Comparison of ENCODE assay signal across 8 cellular contexts in genomic region chr9:112380771-112381181, GRCh38. TPM values are rescaled to one million over a fixed set of nuclear protein-coding genes. Genes with fewer than 3 reads are reported as not detected.
DNase-seq lines count a peak whose midpoint lies in the region; ATAC-seq and TF ChIP-seq lines count a peak whose summit lies in the region.

No MANE protein-coding gene starts in this region.

- H4K5ac ChIP-seq in IMR-90 (ENCODE audit: low read depth, low read length): no peak overlapping the region

- H3K14ac ChIP-seq in IMR-90 (replicated peaks; ENCODE audit: low read depth, low read length): no peak overlapping the region; the same call in 1 of the 2 replicates

- peaks cover 5 to 18% of the 10 kb centered on the region in 2 donors for H3K36me3 Mint-ChIP-seq in CD4-positive, alpha-beta memory T cell
- peaks cover 2% of the 10 kb centered on the region for H3K36me3 Mint-ChIP-seq in activated naive CD8-positive, alpha-beta T cell

- peak in 4 of 5 donors; percentile 6 to 25 (median 10) for DNase-seq in CD4-positive, alpha-beta memory T cell
- DNase-seq in IMR-90: peak; percentile 29
- no peak for DNase-seq in right cardiac atrium
- DNase-seq in NCI-H526 (lab: John Stamatoyannopoulos, UW): no peak

- H4K20me1 ChIP-seq in IMR-90 (ENCODE audit: insufficient read depth, low read length): no peaks in the 10 kb centered on the region

- POLR2A ChIA-PET in CD4-positive, alpha-beta memory T cell (lab: Charles Lee; ENCODE audit: partially characterized antibody): interaction anchor here (1.2 to 2.8 kb wide), 10 partner anchors 34 to 897 kb away, joined by 4 to 40 read pairs (median 10); partner anchors contain the start of genes DNAJC25, ECPAS, GNG10 and KIAA1958
- POLR2A ChIA-PET in IMR-90 (lab: Charles Lee; ENCODE audit: unreplicated experiment): no interaction called here

- CTCF ChIA-PET in CD4-positive, alpha-beta memory T cell (lab: Charles Lee; ENCODE audit: partially characterized antibody): interaction anchor here (1.3 to 2.5 kb wide), 2 partner anchors 49 to 412 kb away, joined by 4 to 12 read pairs; no protein-coding TSS in a partner anchor
- CTCF ChIA-PET in IMR-90 (lab: Yijun Ruan, JAX): interaction anchor here (0.6 kb wide), 1 partner anchor 736 kb away, joined by 4 read pairs; no protein-coding TSS in a partner anchor

- H3K4me2 ChIP-seq in IMR-90 (ENCODE audit: low read depth, low read length): peak overlapping the region; percentile 87

- BruUV-seq in IMR-90 (replicated peaks; lab: Mats Ljungman, UMichigan): TSS peak; percentile 27

- H3K9me1 ChIP-seq in IMR-90 (ENCODE audit: insufficient read depth, low read length): peaks cover 5% of the 10 kb centered on the region

- H2AK5ac ChIP-seq in IMR-90 (ENCODE audit: low read depth, low read length): no peak overlapping the region

- H3K4me3 ChIP-seq in CD4-positive, alpha-beta memory T cell (ENCODE audit: low read length in 2 of 2): peak overlapping the region; percentile 64 to 90
- H3K4me3 ChIP-seq in IMR-90 (ENCODE audit: insufficient read depth, low read depth, low read length): peak overlapping the region; percentile 75
- peak overlapping the region; percentile 72 for H3K4me3 ChIP-seq in right cardiac atrium (ENCODE audit: low read length)
- peak overlapping the region; percentile 58 to 91 (median 70) for H3K4me3 ChIP-seq in skin epidermis

- H2AK9ac ChIP-seq in IMR-90 (replicated peaks; ENCODE audit: low read depth, low read length, poor library complexity): no peak overlapping the region

- no peaks in the 10 kb centered on the region for H3K27me3 Mint-ChIP-seq in CD4-positive, alpha-beta memory T cell
- no peaks in the 10 kb centered on the region for H3K27me3 Mint-ChIP-seq in activated naive CD8-positive, alpha-beta T cell

- peak overlapping the region; percentile 81; the same call in 1 of the 2 replicates for H3K9ac ChIP-seq in IMR-90 (ENCODE audit: low read depth, low read length)

- H3K9me3 Mint-ChIP-seq in CD4-positive, alpha-beta memory T cell: no peaks in the 10 kb centered on the region
- H3K9me3 Mint-ChIP-seq in activated naive CD8-positive, alpha-beta T cell (ENCODE audit: low read depth): no peaks in the 10 kb centered on the region

- no CpG with 5 or more reads among the region's 6 CpGs for WGBS in IMR-90 (ENCODE audit: extremely low coverage in 2 of 2, insufficient read length in 1 of 2), 2 experiments
- 34% methylated on average over 6 of the region's 6 CpGs for WGBS in right cardiac atrium

- peaks cover 23% of the 10 kb centered on the region for H3K4me1 ChIP-seq in CD4-positive, alpha-beta memory T cell (ENCODE audit: insufficient read depth, low read length)
- peaks cover 3% of the 10 kb centered on the region; the same call in 1 of the 2 replicates for H3K4me1 ChIP-seq in IMR-90 (ENCODE audit: control insufficient read depth, insufficient read depth, low read length)
- peaks cover 3% of the 10 kb centered on the region for H3K4me1 ChIP-seq in right cardiac atrium (ENCODE audit: control insufficient read depth, insufficient read depth, low read length)

- peak overlapping the region; percentile 5 to 18; a peak in 2 of 4 replicates for H4K8ac ChIP-seq in IMR-90 (ENCODE audit: low read depth in 2 of 2, low read length in 2 of 2)

- H3K27ac Mint-ChIP-seq in CD4-positive, alpha-beta memory T cell: peak overlapping the region; percentile 72 to 99 (median 95)
- peak overlapping the region; percentile 94 for H3K27ac Mint-ChIP-seq in activated naive CD8-positive, alpha-beta T cell

- TF ChIP-seq RAD21 in IMR-90 (IDR thresholded peaks at IDR 0.05; ENCODE audit: low read length): no peak

- no peak overlapping the region for H2AFZ ChIP-seq in IMR-90 (replicated peaks; ENCODE audit: low read length, poor library complexity)

- H2BK120ac ChIP-seq in IMR-90 (ENCODE audit: low read depth, low read length): peak overlapping the region; percentile 26; the same call in 1 of the 2 replicates

- peak overlapping the region; percentile 14 for H3K4ac ChIP-seq in IMR-90 (ENCODE audit: low read depth, low read length)

- H3K4me3 Mint-ChIP-seq in CD4-positive, alpha-beta memory T cell: peak overlapping the region; percentile 97 to 100 (median 100)
- peak overlapping the region; percentile 100 for H3K4me3 Mint-ChIP-seq in activated naive CD8-positive, alpha-beta T cell

- no peak overlapping the region for H3K18ac ChIP-seq in IMR-90 (ENCODE audit: low read depth, low read length)

- ATAC-seq in IMR-90 (ENCODE audit: low read depth) (no peak), right cardiac atrium (no peak), HG03439 (IDR thresholded peaks at IDR 0.05; ENCODE audit: unreplicated experiment) (no peak), HG02970 (IDR thresholded peaks at IDR 0.05; ENCODE audit: low FRiP score, unreplicated experiment) (no peak)

- 0 out of 2 replicates have a peak overlapping the region, but pooled peaks have one; percentile 62 for H3K23ac ChIP-seq in IMR-90 (ENCODE audit: low read depth, low read length)

- H4K91ac ChIP-seq in IMR-90 (ENCODE audit: insufficient read depth, low read depth, low read length): no peak overlapping the region

- H3K79me1 ChIP-seq in IMR-90 (ENCODE audit: low read depth in 1 of 2, low read length in 2 of 2): peaks cover 17 to 62% of the 10 kb centered on the region in 2 experiments

- peak overlapping the region; percentile 16; the same call in 1 of the 2 replicates for H3K56ac ChIP-seq in IMR-90 (ENCODE audit: extremely low read depth, insufficient read depth, low read length)

- H2BK5ac ChIP-seq in IMR-90 (ENCODE audit: low read depth, low read length, poor library complexity, severe bottlenecking): peak overlapping the region; percentile 87

- no peak for TF ChIP-seq CTCF in IMR-90 (conservative IDR thresholded peaks at IDR 0.05; ENCODE audit: low read depth, low read length)

- H3K9me3 ChIP-seq in CD4-positive, alpha-beta memory T cell (ENCODE audit: control insufficient read depth in 1 of 2, low read length in 2 of 2): no peaks in the 10 kb centered on the region
- H3K9me3 ChIP-seq in IMR-90 (ENCODE audit: control insufficient read depth, insufficient read depth, low read length): no peaks in the 10 kb centered on the region
- no peaks in the 10 kb centered on the region for H3K9me3 ChIP-seq in right cardiac atrium (ENCODE audit: control insufficient read depth, low read length)

- intact Hi-C loops in CD4-positive, alpha-beta memory T cell (cut with micrococcal nuclease): loop anchor here (1.0 to 2.0 kb wide), 3 partner anchors 338 to 484 kb away; partner anchors contain the start of genes INIP, SNX30 and UGCG
- intact Hi-C loops in IMR-90 (cut with micrococcal nuclease): loop anchor here (5.0 kb wide), 1 partner anchor 332 kb away; no protein-coding TSS in a partner anchor
- intact Hi-C loops in right cardiac atrium (cut with DNase I): no loop called here

- in situ Hi-C loops in IMR-90 (cut with MboI; ENCODE audit: low sequenced_read_pairs): no loop called here

- no peak for TF ChIP-seq POLR2A in IMR-90 (IDR thresholded peaks at IDR 0.05; ENCODE audit: low read depth, low read length)

- no peaks in the 10 kb centered on the region for H3K27me3 ChIP-seq in CD4-positive, alpha-beta memory T cell (ENCODE audit: insufficient read depth, low read length)
- H3K27me3 ChIP-seq in IMR-90 (ENCODE audit: control insufficient read depth, insufficient read depth, low read length): no peaks in the 10 kb centered on the region
- no peaks in the 10 kb centered on the region for H3K27me3 ChIP-seq in right cardiac atrium (ENCODE audit: control insufficient read depth, insufficient read depth)

- no peak overlapping the region for H2BK15ac ChIP-seq in IMR-90 (ENCODE audit: low read depth, low read length)

- peaks cover 32 to 65% (median 47%) of the 10 kb centered on the region in 4 donors for H3K4me1 Mint-ChIP-seq in CD4-positive, alpha-beta memory T cell
- peaks cover 46% of the 10 kb centered on the region for H3K4me1 Mint-ChIP-seq in activated naive CD8-positive, alpha-beta T cell (ENCODE audit: low read depth)

- no peaks in the 10 kb centered on the region for H3K36me3 ChIP-seq in CD4-positive, alpha-beta memory T cell (ENCODE audit: insufficient read depth, low read length)
- H3K36me3 ChIP-seq in IMR-90 (ENCODE audit: control insufficient read depth, insufficient read depth, low read length): no peaks in the 10 kb centered on the region

- H3K27ac ChIP-seq in CD4-positive, alpha-beta memory T cell (ENCODE audit: low read depth, low read length): peak overlapping the region; percentile 91
- H3K27ac ChIP-seq in IMR-90 (ENCODE audit: insufficient read depth, low read length): no peak overlapping the region
- H3K27ac ChIP-seq in right cardiac atrium (ENCODE audit: low read length): peak overlapping the region; percentile 72
- peak overlapping the region in 17 of 21 experiments; percentile 87 to 96 (median 94) for H3K27ac ChIP-seq in skin epidermis

- dilution Hi-C loops in IMR-90 (cut with HindIII; ENCODE audit: low sequenced_read_pairs, unreplicated experiment): no loop called here

- H2BK20ac ChIP-seq in IMR-90 (ENCODE audit: low read depth, low read length): no peak overlapping the region

TF ChIP-seq in IMR-90, 13 proteins besides CTCF, POLR2A, EP300 and RAD21 (continues in another document):
- TF ChIP-seq SMC3 (IDR thresholded peaks at IDR 0.05; ENCODE audit: low read depth, low read length) (no peak), MXI1 (IDR thresholded peaks at IDR 0.05; ENCODE audit: borderline replicate concordance, low read depth, low read length) (no peak), MAFK (IDR thresholded peaks at IDR 0.05; ENCODE audit: low read depth, low read length) (no peak), MAZ (IDR thresholded peaks at IDR 0.05; ENCODE audit: borderline replicate concordance, low read depth, low read length) (no peak), RFX5 (IDR thresholded peaks at IDR 0.05; ENCODE audit: low read depth, low read length) (no peak), NFE2L2 (IDR thresholded peaks at IDR 0.05; ENCODE audit: low read depth, low read length) (no peak), FOS (IDR thresholded peaks at IDR 0.05; ENCODE audit: low read depth, low read length) (no peak), CHD1 (IDR thresholded peaks at IDR 0.05; ENCODE audit: low read depth, low read length) (no peak)

RNA-seq across cellular contexts. Expression of gene HSDL2, which starts 0.9 kb away (rescaled TPM):
- total RNA-seq in CD4-positive, alpha-beta memory T cell: 10 to 100 TPM; 12.4 to 15.3 TPM
- polyA plus RNA-seq in CD4-positive, alpha-beta memory T cell: 10 to 100 TPM; 14.8 to 21.7 TPM
- total RNA-seq in IMR-90 (2012; rRNA removed) (58.6 and 65.8 TPM in 2 replicates), right cardiac atrium (100 to 1,000 TPM; 102 to 120 (median 111) TPM)
- polyA plus RNA-seq in IMR-90 (2012; rRNA removed) (13.5 and 17.7 TPM in 2 replicates), right cardiac atrium (87.6 TPM)
- polyA plus RNA-seq in IMR-90 (2012; cell fraction: cytosol; rRNA removed): 4.0 and 4.8 TPM in 2 replicates
- polyA plus RNA-seq in IMR-90 (2012; cell fraction: nucleus; rRNA removed; ENCODE audit: low replicate concordance): 1.0 and 9.3 TPM in 2 replicates

RNA-seq across cellular contexts. Expression of gene PTBP3, which starts 47.4 kb away (rescaled TPM):
- total RNA-seq in CD4-positive, alpha-beta memory T cell: 100 to 1,000 TPM; 133 to 139 TPM
- 10 to 100 TPM; 30.0 to 44.4 TPM for polyA plus RNA-seq in CD4-positive, alpha-beta memory T cell
- total RNA-seq in IMR-90 (2012; rRNA removed): 15.6 and 17.5 TPM in 2 replicates
- polyA plus RNA-seq in IMR-90 (2012; rRNA removed): 8.6 and 11.3 TPM in 2 replicates
- 2.1 and 5.1 TPM in 2 replicates for polyA plus RNA-seq in IMR-90 (2012; cell fraction: cytosol; rRNA removed)
- 10.0 and 15.9 TPM in 2 replicates for polyA plus RNA-seq in IMR-90 (2012; cell fraction: nucleus; rRNA removed; ENCODE audit: low replicate concordance)
- 10 to 100 TPM; 15.1 to 19.6 (median 17.3) TPM for total RNA-seq in right cardiac atrium
- 4.4 TPM for polyA plus RNA-seq in right cardiac atrium

Comparison
In these comparisons a context has a peak if more than half of its experiments do, and no peak if none do; other contexts are left out.
1. DNase-seq: peak in CD4-positive, alpha-beta memory T cell (4 of 5) and IMR-90 (single experiment); none in right cardiac atrium (0 of 3) and NCI-H526 (0 of 2).
2. intact Hi-C loops: an anchor here in CD4-positive, alpha-beta memory T cell (1.0 to 2.0 kb wide) and IMR-90 (5.0 kb wide); none called in right cardiac atrium.
3. Peak in every context shown above with its lines, with median percentiles within 50 percentile points of each other: H3K4me3 ChIP-seq.